In the genomic region with DNA sequence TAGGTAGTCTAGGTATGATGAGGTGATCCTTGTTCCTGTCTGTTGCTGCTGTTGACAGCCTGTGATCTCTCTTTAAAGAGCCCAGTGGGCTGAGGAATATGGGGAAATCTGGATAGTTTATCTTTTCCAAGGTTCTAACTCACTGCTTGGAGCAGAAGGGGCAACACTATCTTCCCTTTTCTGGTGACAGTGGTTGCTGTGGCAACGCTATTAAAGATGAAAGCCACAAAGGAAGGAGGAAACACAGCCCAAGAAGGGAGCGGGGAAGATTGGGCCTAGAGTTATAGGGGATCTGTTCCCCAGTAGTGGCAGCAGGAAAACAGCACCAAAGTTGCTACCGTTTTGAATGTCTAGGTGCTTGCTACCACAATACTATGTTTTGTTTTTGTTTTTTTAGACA, we compare ENCODE assay signal across 1 cellular context.
TF ChIP-seq lines count a peak whose summit lies in the region.

No MANE protein-coding gene starts in this region.

TF ChIP-seq in SK-N-SH treated with all-trans-retinoic acid at 6 μM for 48 hours, 23 proteins besides CTCF, POLR2A, EP300 and RAD21 (continued from another document):
- TF ChIP-seq, protein P1, sequence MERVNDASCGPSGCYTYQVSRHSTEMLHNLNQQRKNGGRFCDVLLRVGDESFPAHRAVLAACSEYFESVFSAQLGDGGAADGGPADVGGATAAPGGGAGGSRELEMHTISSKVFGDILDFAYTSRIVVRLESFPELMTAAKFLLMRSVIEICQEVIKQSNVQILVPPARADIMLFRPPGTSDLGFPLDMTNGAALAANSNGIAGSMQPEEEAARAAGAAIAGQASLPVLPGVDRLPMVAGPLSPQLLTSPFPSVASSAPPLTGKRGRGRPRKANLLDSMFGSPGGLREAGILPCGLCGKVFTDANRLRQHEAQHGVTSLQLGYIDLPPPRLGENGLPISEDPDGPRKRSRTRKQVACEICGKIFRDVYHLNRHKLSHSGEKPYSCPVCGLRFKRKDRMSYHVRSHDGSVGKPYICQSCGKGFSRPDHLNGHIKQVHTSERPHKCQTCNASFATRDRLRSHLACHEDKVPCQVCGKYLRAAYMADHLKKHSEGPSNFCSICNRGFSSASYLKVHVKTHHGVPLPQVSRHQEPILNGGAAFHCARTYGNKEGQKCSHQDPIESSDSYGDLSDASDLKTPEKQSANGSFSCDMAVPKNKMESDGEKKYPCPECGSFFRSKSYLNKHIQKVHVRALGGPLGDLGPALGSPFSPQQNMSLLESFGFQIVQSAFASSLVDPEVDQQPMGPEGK (CRISPR knock-in tag; IDR thresholded peaks at IDR 0.05; ENCODE audit: borderline replicate concordance), result no peak
- TF ChIP-seq RARB (CRISPR knock-in tag; IDR thresholded peaks at IDR 0.05) (no peak), TOX (CRISPR knock-in tag; IDR thresholded peaks at IDR 0.05; ENCODE audit: borderline replicate concordance) (no peak), ZFP3 (CRISPR knock-in tag; IDR thresholded peaks at IDR 0.05) (no peak), ISL1 (CRISPR knock-in tag; IDR thresholded peaks at IDR 0.05) (no peak), GLIS3 (CRISPR knock-in tag; IDR thresholded peaks at IDR 0.05) (no peak), CSDC2 (CRISPR knock-in tag; IDR thresholded peaks at IDR 0.05) (no peak), ZNF565 (CRISPR knock-in tag; conservative IDR thresholded peaks at IDR 0.05; ENCODE audit: low read depth) (no peak), PPARA (CRISPR knock-in tag; IDR thresholded peaks at IDR 0.05; ENCODE audit: borderline replicate concordance) (no peak), ZNF70 (CRISPR knock-in tag; IDR thresholded peaks at IDR 0.05) (no peak), ZFP30 (CRISPR knock-in tag; IDR thresholded peaks at IDR 0.05) (no peak), ARNTL (CRISPR knock-in tag; IDR thresholded peaks at IDR 0.05; ENCODE audit: borderline replicate concordance, low read depth) (no peak), ZNF8 (CRISPR knock-in tag; IDR thresholded peaks at IDR 0.05) (no peak)
- TF ChIP-seq, protein P2, sequence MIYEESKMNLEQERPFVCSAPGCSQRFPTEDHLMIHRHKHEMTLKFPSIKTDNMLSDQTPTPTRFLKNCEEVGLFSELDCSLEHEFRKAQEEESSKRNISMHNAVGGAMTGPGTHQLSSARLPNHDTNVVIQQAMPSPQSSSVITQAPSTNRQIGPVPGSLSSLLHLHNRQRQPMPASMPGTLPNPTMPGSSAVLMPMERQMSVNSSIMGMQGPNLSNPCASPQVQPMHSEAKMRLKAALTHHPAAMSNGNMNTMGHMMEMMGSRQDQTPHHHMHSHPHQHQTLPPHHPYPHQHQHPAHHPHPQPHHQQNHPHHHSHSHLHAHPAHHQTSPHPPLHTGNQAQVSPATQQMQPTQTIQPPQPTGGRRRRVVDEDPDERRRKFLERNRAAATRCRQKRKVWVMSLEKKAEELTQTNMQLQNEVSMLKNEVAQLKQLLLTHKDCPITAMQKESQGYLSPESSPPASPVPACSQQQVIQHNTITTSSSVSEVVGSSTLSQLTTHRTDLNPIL (CRISPR knock-in tag; IDR thresholded peaks at IDR 0.05; ENCODE audit: low read depth), result no peak
- TF ChIP-seq, protein P3, sequence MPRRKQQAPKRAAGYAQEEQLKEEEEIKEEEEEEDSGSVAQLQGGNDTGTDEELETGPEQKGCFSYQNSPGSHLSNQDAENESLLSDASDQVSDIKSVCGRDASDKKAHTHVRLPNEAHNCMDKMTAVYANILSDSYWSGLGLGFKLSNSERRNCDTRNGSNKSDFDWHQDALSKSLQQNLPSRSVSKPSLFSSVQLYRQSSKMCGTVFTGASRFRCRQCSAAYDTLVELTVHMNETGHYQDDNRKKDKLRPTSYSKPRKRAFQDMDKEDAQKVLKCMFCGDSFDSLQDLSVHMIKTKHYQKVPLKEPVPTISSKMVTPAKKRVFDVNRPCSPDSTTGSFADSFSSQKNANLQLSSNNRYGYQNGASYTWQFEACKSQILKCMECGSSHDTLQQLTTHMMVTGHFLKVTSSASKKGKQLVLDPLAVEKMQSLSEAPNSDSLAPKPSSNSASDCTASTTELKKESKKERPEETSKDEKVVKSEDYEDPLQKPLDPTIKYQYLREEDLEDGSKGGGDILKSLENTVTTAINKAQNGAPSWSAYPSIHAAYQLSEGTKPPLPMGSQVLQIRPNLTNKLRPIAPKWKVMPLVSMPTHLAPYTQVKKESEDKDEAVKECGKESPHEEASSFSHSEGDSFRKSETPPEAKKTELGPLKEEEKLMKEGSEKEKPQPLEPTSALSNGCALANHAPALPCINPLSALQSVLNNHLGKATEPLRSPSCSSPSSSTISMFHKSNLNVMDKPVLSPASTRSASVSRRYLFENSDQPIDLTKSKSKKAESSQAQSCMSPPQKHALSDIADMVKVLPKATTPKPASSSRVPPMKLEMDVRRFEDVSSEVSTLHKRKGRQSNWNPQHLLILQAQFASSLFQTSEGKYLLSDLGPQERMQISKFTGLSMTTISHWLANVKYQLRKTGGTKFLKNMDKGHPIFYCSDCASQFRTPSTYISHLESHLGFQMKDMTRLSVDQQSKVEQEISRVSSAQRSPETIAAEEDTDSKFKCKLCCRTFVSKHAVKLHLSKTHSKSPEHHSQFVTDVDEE (CRISPR knock-in tag; IDR thresholded peaks at IDR 0.05), result no peak
- TF ChIP-seq, protein P4, sequence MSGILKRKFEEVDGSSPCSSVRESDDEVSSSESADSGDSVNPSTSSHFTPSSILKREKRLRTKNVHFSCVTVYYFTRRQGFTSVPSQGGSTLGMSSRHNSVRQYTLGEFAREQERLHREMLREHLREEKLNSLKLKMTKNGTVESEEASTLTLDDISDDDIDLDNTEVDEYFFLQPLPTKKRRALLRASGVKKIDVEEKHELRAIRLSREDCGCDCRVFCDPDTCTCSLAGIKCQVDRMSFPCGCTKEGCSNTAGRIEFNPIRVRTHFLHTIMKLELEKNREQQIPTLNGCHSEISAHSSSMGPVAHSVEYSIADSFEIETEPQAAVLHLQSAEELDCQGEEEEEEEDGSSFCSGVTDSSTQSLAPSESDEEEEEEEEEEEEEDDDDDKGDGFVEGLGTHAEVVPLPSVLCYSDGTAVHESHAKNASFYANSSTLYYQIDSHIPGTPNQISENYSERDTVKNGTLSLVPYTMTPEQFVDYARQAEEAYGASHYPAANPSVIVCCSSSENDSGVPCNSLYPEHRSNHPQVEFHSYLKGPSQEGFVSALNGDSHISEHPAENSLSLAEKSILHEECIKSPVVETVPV (CRISPR knock-in tag; IDR thresholded peaks at IDR 0.05), result no peak
